11 cellular contexts compared by ENCODE assay signal in the genomic region with DNA sequence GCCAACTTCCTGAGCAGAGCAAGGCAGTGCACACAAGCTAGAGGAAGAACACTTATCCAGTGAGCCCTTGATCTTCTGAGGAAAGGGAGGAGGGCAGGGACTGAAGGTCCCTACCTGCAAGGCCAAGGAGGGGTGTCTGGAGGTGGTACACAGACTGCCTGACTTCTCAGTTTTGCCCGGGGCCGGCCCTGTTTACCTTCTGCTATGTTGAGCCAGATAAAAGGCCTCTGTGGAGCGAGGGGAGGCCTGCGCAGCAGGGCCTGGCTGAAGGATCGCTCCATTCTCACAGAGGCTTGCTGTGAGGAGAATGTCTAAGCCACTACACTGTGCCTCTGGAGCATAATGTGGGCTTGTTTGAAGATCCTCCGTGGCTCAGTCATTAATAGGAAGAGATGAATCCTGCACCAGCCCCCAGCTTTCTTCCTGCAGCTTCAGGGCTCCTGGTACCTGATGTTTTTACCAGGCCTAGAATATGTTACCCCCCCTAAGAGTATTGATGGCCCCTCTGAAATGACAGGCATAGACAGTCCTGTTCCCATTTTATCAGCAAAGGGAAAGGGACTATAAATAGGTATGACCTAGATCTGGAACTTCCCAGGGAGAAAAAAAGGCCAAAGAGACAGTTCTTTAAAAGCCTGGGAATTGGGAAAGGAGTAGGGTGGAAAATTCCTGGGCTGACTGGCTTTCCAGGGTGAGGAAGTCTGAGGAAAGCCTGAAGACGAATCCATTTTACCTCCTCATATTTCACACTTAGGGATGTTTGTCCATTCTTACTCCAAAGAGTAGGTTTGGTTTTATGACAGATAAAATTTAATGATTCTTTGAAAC. TPM values are rescaled to one million over a fixed set of nuclear protein-coding genes. Genes with fewer than 3 reads are reported as not detected.
DNase-seq lines count a peak whose midpoint lies in the region; ATAC-seq and TF ChIP-seq lines count a peak whose summit lies in the region.
"Had no signal": no experiment of that assay in that cellular context is flagged by ENCODE, and none has a peak within 500 bp of the region (broad histone marks: within the 10 kb centered on the region; RNA-seq: fewer than 3 reads in every experiment).

No MANE protein-coding gene starts in this region.

- no peaks in the 10 kb centered on the region for H3K27me3 ChIP-seq in Caco-2 (replicated peaks; ENCODE audit: control insufficient read depth, insufficient read depth, low read length)
- no peaks in the 10 kb centered on the region for H3K27me3 ChIP-seq in sigmoid colon

- no peak for TF ChIP-seq CTCF in Caco-2 (IDR thresholded peaks at IDR 0.05; ENCODE audit: insufficient read depth in 1 of 2, low read depth in 1 of 2, low read length in 1 of 2, severe bottlenecking in 1 of 2, unreplicated experiment in 1 of 2)
- TF ChIP-seq CTCF in sigmoid colon (IDR thresholded peaks at IDR 0.05), result no peak

- no peak overlapping the region for H3K4me3 ChIP-seq in Caco-2 (ENCODE audit: low read depth, low read length)
- H3K4me3 ChIP-seq in sigmoid colon, result no peak overlapping the region

- H3K36me3 Mint-ChIP-seq in Caco-2 (ENCODE audit: insufficient read depth, unreplicated experiment), result peaks cover 87% of the 10 kb centered on the region

- H3K27me3 Mint-ChIP-seq in Caco-2 (ENCODE audit: insufficient read depth, unreplicated experiment), result no peaks in the 10 kb centered on the region
- H3K27me3 Mint-ChIP-seq: naive B cell had no signal

- no peak for TF ChIP-seq POLR2A in sigmoid colon (IDR thresholded peaks at IDR 0.05)

- CTCF ChIA-PET in Caco-2 (lab: Charles Lee), result no interaction called here

- H3K27ac ChIP-seq in sigmoid colon, result peak overlapping the region; percentile 38 to 71 (median 62)

- no peaks in the 10 kb centered on the region for H3K9me3 ChIP-seq in Caco-2
- no peaks in the 10 kb centered on the region for H3K9me3 ChIP-seq in sigmoid colon

- H3K4me1 ChIP-seq in Caco-2 (peaks cover 38% of the 10 kb centered on the region), sigmoid colon (peaks cover 0 to 60% (median 55%) of the 10 kb centered on the region in 4 donors)

- no peak for TF ChIP-seq EP300 in sigmoid colon (IDR thresholded peaks at IDR 0.05)

- DNase-seq in Caco-2, result peak; percentile 57 to 61
- DNase-seq in amniotic epithelial cell (ENCODE audit: low read depth), result peak; percentile 33
- peak; percentile 37 to 52 for DNase-seq in hippocampal formation (lab: John Stamatoyannopoulos, UW)
- no peak for DNase-seq in sigmoid colon
- DNase-seq in NCI-H774 (lab: John Stamatoyannopoulos, UW), result no peak
- no peak for DNase-seq in AG20443 (ENCODE audit: low spot score)
- DNase-seq in NCI-H2171 (lab: John Stamatoyannopoulos, UW), result no peak
- DNase-seq: erythroblast, naive B cell, NCI-H226 had no signal

- H3K36me3 ChIP-seq in Caco-2 (ENCODE audit: control insufficient read depth, insufficient read depth, low read length), result peaks cover 3% of the 10 kb centered on the region
- peaks cover 13 to 82% (median 44%) of the 10 kb centered on the region in 4 donors for H3K36me3 ChIP-seq in sigmoid colon

- ATAC-seq in GM21825 (IDR thresholded peaks at IDR 0.05; ENCODE audit: unreplicated experiment), result no peak

- WGBS in sigmoid colon, 2 donors, result 35 to 72% methylated on average over 7 of the region's 7 CpGs

- H3K27ac Mint-ChIP-seq in Caco-2 (ENCODE audit: unreplicated experiment), result peak overlapping the region; percentile 75

- BruUV-seq in Caco-2 (replicated peaks; lab: Mats Ljungman, UMichigan), result no TSS peak

- no peak overlapping the region for H3K4me3 Mint-ChIP-seq in Caco-2 (ENCODE audit: unreplicated experiment)

- POLR2A ChIA-PET in Caco-2 (lab: Charles Lee), result no interaction called here

- peaks cover 40% of the 10 kb centered on the region for H3K4me1 Mint-ChIP-seq in Caco-2 (ENCODE audit: low read depth, unreplicated experiment)

- no peaks in the 10 kb centered on the region for H3K9me3 Mint-ChIP-seq in Caco-2 (ENCODE audit: unreplicated experiment)
- H3K9me3 Mint-ChIP-seq: naive B cell had no signal

- intact Hi-C loops in Caco-2 (cut with micrococcal nuclease; ENCODE audit: unreplicated experiment), result no loop called here
- intact Hi-C loops in sigmoid colon (cut with DNase I), result no loop called here

RNA-seq across cellular contexts. Expression of gene POGK, which starts 4.7 kb away (rescaled TPM):
- total RNA-seq in Caco-2 (2022) (27.2 and 29.8 TPM in 2 replicates), sigmoid colon (10 to 100 TPM; 22.2 to 23.5 (median 22.9) TPM)
- 10 to 100 TPM in 1 of 3 donors, 1 to 10 TPM in 2; 6.6 to 11.9 (median 6.7) TPM for polyA plus RNA-seq in sigmoid colon

RNA-seq across cellular contexts. Expression of gene TADA1, which starts 32.1 kb away (rescaled TPM):
- total RNA-seq in Caco-2 (2022) (13.7 and 13.9 TPM in 2 replicates), sigmoid colon (10 to 100 TPM in 2 of 4 donors, 1 to 10 TPM in 2; 8.3 to 16.4 (median 11.2) TPM)
- polyA plus RNA-seq in sigmoid colon, result 1 to 10 TPM; 7.2 to 9.2 (median 8.2) TPM

Comparison
In these comparisons a context has a peak if more than half of its experiments do, and no peak if none do; other contexts are left out.
1. DNase-seq: peak in Caco-2 (2 of 2), amniotic epithelial cell (single experiment) and hippocampal formation (2 of 2); none in sigmoid colon (single experiment), NCI-H774 (single experiment), AG20443 (single experiment) and NCI-H2171 (single experiment).